Comparison of ENCODE assay signal across 16 cellular contexts in genomic region chrX:33415454-33415853, GRCh38.
A peak's percentile ranks its signal among the peaks of the same experiment; 100 is the strongest.
DNase-seq lines count a peak whose midpoint lies in the region; ATAC-seq and TF ChIP-seq lines count a peak whose summit lies in the region.
"Had no signal": no experiment of that assay in that cellular context is flagged by ENCODE, and none has a peak within 500 bp of the region (broad histone marks: within the 10 kb centered on the region; RNA-seq: fewer than 3 reads in every experiment).

No MANE protein-coding gene starts in this region.

- no peak for TF ChIP-seq EP300 in tibial nerve (IDR thresholded peaks at IDR 0.05)

- no peak overlapping the region for H2BK12ac ChIP-seq in neuronal stem cell (ENCODE audit: low read length)

- H3K4me2 ChIP-seq in hepatocyte, result no peak overlapping the region
- H3K4me2 ChIP-seq in neuronal stem cell (ENCODE audit: insufficient read depth, low read length, poor library complexity, severe bottlenecking), result no peak overlapping the region
- H3K4me2 ChIP-seq: GM23338 had no signal

- no peak overlapping the region for H4K8ac ChIP-seq in neuronal stem cell (ENCODE audit: low read depth, low read length)

- H3K79me2 ChIP-seq in hepatocyte, result no peaks in the 10 kb centered on the region

- no peak overlapping the region for H3K18ac ChIP-seq in neuronal stem cell (ENCODE audit: low read length)

- H3K4me1 ChIP-seq in hepatocyte (ENCODE audit: insufficient read depth) (no peaks in the 10 kb centered on the region), lower lobe of right lung (no peaks in the 10 kb centered on the region), thyroid gland (peaks cover 0 to 20% of the 10 kb centered on the region in 2 donors), neuronal stem cell (ENCODE audit: control insufficient read depth in 2 of 2, insufficient read depth in 1 of 2, low read depth in 1 of 2, low read length in 2 of 2) (no peaks in the 10 kb centered on the region), tibial nerve (no peaks in the 10 kb centered on the region)

- H3K79me1 ChIP-seq in neuronal stem cell (ENCODE audit: low read depth, low read length), result no peaks in the 10 kb centered on the region

- H3K9me3 ChIP-seq in hepatocyte (ENCODE audit: low read depth), result no peaks in the 10 kb centered on the region
- H3K9me3 ChIP-seq in lower lobe of right lung, result no peaks in the 10 kb centered on the region
- H3K9me3 ChIP-seq in thyroid gland, result no peaks in the 10 kb centered on the region
- peaks cover 0 to 2% of the 10 kb centered on the region in 2 donors for H3K9me3 ChIP-seq in neuronal stem cell (replicated peaks in 1 of 2; ENCODE audit: control insufficient read depth in 2 of 2, insufficient read depth in 1 of 2, low read depth in 1 of 2, low read length in 2 of 2)
- no peaks in the 10 kb centered on the region for H3K9me3 ChIP-seq in tibial nerve

- no peak overlapping the region for H3K23ac ChIP-seq in neuronal stem cell (ENCODE audit: low read depth, low read length, poor library complexity)

- TF ChIP-seq CTCF in hepatocyte (IDR thresholded peaks at IDR 0.05; ENCODE audit: poor library complexity), result no peak
- no peak for TF ChIP-seq CTCF in lower lobe of right lung (IDR thresholded peaks at IDR 0.05)
- TF ChIP-seq CTCF in thyroid gland (IDR thresholded peaks at IDR 0.05), result no peak
- TF ChIP-seq CTCF in tibial nerve (IDR thresholded peaks at IDR 0.05), result no peak

- H3K27ac ChIP-seq in hepatocyte (peak overlapping the region; percentile 46), lower lobe of right lung (peak overlapping the region; percentile 76), thyroid gland (peak overlapping the region; percentile 52 to 67 (median 66)), neuronal stem cell (replicated peaks; ENCODE audit: low read length) (no peak overlapping the region), tibial nerve (no peak overlapping the region)

- no peak overlapping the region for H3K4ac ChIP-seq in neuronal stem cell (ENCODE audit: low read length)

- H2BK5ac ChIP-seq in neuronal stem cell (ENCODE audit: low read length), result no peak overlapping the region

- H2AFZ ChIP-seq in hepatocyte (no peak overlapping the region), neuronal stem cell (ENCODE audit: low read length) (no peak overlapping the region)
- H2AFZ ChIP-seq: GM23338 had no signal

- H3K14ac ChIP-seq in neuronal stem cell (ENCODE audit: low read length), result no peak overlapping the region

- peak; percentile 92 to 95 for ATAC-seq in lower lobe of right lung
- ATAC-seq: GM23338, HCT116 had no signal

- TF ChIP-seq POLR2A in thyroid gland (IDR thresholded peaks at IDR 0.05) (no peak), tibial nerve (IDR thresholded peaks at IDR 0.05) (no peak)

- H3K4me3 ChIP-seq in hepatocyte (no peak overlapping the region), lower lobe of right lung (no peak overlapping the region), thyroid gland (replicated peaks in 1 of 3) (no peak overlapping the region), neuronal stem cell (ENCODE audit: low read length in 2 of 2) (no peak overlapping the region), tibial nerve (no peak overlapping the region)
- H3K4me3 ChIP-seq: GM23338 had no signal

- H2AK5ac ChIP-seq in neuronal stem cell (ENCODE audit: low read depth, low read length), result no peak overlapping the region

- H4K91ac ChIP-seq in neuronal stem cell (ENCODE audit: low read depth, low read length, poor library complexity), result no peak overlapping the region

- intact Hi-C loops in lower lobe of right lung (cut with DNase I), result no loop called here
- intact Hi-C loops in thyroid gland (cut with DNase I), result no loop called here

- no peaks in the 10 kb centered on the region for H3K36me3 ChIP-seq in hepatocyte (replicated peaks; ENCODE audit: insufficient read depth, low read depth)
- no peaks in the 10 kb centered on the region for H3K36me3 ChIP-seq in lower lobe of right lung
- no peaks in the 10 kb centered on the region for H3K36me3 ChIP-seq in thyroid gland
- H3K36me3 ChIP-seq in neuronal stem cell (replicated peaks in 1 of 2; ENCODE audit: control insufficient read depth in 2 of 2, insufficient read depth in 2 of 2, low read length in 2 of 2), result no peaks in the 10 kb centered on the region
- no peaks in the 10 kb centered on the region for H3K36me3 ChIP-seq in tibial nerve

- H2BK120ac ChIP-seq in neuronal stem cell (ENCODE audit: low read depth, low read length), result no peak overlapping the region

- 81% methylated on average over 6 of the region's 6 CpGs for WGBS in hepatocyte (ENCODE audit: low lambda C conversion rate, missing lambda C conversion rate)
- 33 to 46% methylated on average over 3 of the region's 6 CpGs for WGBS in thyroid gland, 2 donors
- WGBS in neuronal stem cell (ENCODE audit: extremely low coverage in 2 of 2, insufficient read length in 2 of 2, insufficient replicate concordance in 1 of 2), 2 donors, result no CpG with 5 or more reads among the region's 6 CpGs
- WGBS in tibial nerve, 2 donors, result 74 to 92% methylated on average over 4 to 6 of the region's 6 CpGs

- DNase-seq in hepatocyte (ENCODE audit: low spot score) (peak; percentile 3), lower lobe of right lung (peak; percentile 55), thyroid gland (peak; percentile 70 to 72), neuronal stem cell (ENCODE audit: low spot score) (no peak), DMS53 (lab: John Stamatoyannopoulos, UW) (no peak), amniotic stem cell (lab: John Stamatoyannopoulos, UW) (no peak), tibial nerve (ENCODE audit: low spot score in 2 of 2) (no peak)
- DNase-seq: C1 segment of cervical spinal cord; Calu3; CD4-positive, alpha-beta memory T cell; COR-L47; DND-41; H9; HFFc6 had no signal

- H4K20me1 ChIP-seq in hepatocyte (ENCODE audit: insufficient read depth, poor library complexity, severe bottlenecking), result no peaks in the 10 kb centered on the region

- no peak overlapping the region for H2BK15ac ChIP-seq in neuronal stem cell (ENCODE audit: low read length)

- no peaks in the 10 kb centered on the region for H3K27me3 ChIP-seq in hepatocyte
- H3K27me3 ChIP-seq in lower lobe of right lung (ENCODE audit: low read depth), result no peaks in the 10 kb centered on the region
- H3K27me3 ChIP-seq in thyroid gland, result no peaks in the 10 kb centered on the region
- H3K27me3 ChIP-seq in neuronal stem cell (ENCODE audit: control insufficient read depth in 3 of 3, insufficient read depth in 3 of 3, low read depth in 1 of 3, low read length in 3 of 3), result no peaks in the 10 kb centered on the region
- no peaks in the 10 kb centered on the region for H3K27me3 ChIP-seq in tibial nerve

- no peak overlapping the region for H3K9ac ChIP-seq in neuronal stem cell (ENCODE audit: low read depth, low read length, poor library complexity)

- no peaks in the 10 kb centered on the region for H3K9me2 ChIP-seq in hepatocyte (replicated peaks; ENCODE audit: insufficient read depth)

Comparison
In these comparisons a context has a peak if more than half of its experiments do, and no peak if none do; other contexts are left out.
1. DNase-seq: peak in hepatocyte (single experiment), lower lobe of right lung (single experiment) and thyroid gland (2 of 2); none in neuronal stem cell (single experiment), DMS53 (single experiment), amniotic stem cell (single experiment) and tibial nerve (0 of 2).
2. H3K27ac ChIP-seq: peak in hepatocyte (single experiment), lower lobe of right lung (single experiment) and thyroid gland (3 of 3); none in neuronal stem cell (single experiment) and tibial nerve (0 of 4).